In the genomic region with DNA sequence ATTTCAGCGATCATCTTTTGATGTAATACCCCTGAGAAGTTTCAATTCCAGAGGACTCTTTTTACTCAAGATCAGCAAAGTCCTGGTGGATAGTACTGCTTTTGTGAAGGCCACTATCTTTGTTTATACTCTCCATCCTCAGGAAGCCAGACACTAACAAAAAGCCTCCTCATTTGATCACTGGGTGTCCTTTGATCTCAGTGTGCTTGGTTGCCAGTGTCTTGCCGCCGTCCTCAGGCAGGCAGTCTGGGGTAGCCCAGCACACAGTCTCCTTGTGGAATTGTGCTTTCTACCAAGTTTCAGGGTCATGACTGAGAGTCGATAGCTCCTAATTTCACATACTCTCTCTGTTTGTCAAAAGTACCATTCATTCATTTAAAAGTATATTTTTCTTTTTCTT, we compare ENCODE assay signal across 18 cellular contexts.
DNase-seq lines count a peak whose midpoint lies in the region; ATAC-seq and TF ChIP-seq lines count a peak whose summit lies in the region.
"Had no signal": no experiment of that assay in that cellular context is flagged by ENCODE, and none has a peak within 500 bp of the region (broad histone marks: within the 10 kb centered on the region; RNA-seq: fewer than 3 reads in every experiment).

No MANE protein-coding gene starts in this region.

- H3K9ac ChIP-seq in DND-41 (ENCODE audit: low read depth, low read length) (peak overlapping the region; percentile 51), neuronal stem cell (ENCODE audit: low read depth, low read length, poor library complexity) (no peak overlapping the region)
- H3K9ac ChIP-seq: BLaER1 treated with 17β-estradiol and CSF1 and Interleukin-3, amounts not matched to agents 10 nM and 100 nM had no signal

- H2BK5ac ChIP-seq in neuronal stem cell (ENCODE audit: low read length): no peak overlapping the region

- no peaks in the 10 kb centered on the region for H4K20me1 ChIP-seq in DND-41 (ENCODE audit: insufficient read depth, low read length)
- H4K20me1 ChIP-seq: BLaER1 treated with 17β-estradiol and CSF1 and Interleukin-3, amounts not matched to agents 10 nM and 100 nM had no signal

- no peak overlapping the region for H3K4ac ChIP-seq in neuronal stem cell (ENCODE audit: low read length)

- peak overlapping the region; percentile 61 for H3K4me2 ChIP-seq in DND-41 (ENCODE audit: insufficient read depth, low read length)
- H3K4me2 ChIP-seq in neuronal stem cell (ENCODE audit: insufficient read depth, low read length, poor library complexity, severe bottlenecking): no peak overlapping the region
- H3K4me2 ChIP-seq: BLaER1 treated with 17β-estradiol and CSF1 and Interleukin-3, amounts not matched to agents 10 nM and 100 nM had no signal

- WGBS in neuronal stem cell (ENCODE audit: extremely low coverage in 2 of 2, insufficient read length in 2 of 2, insufficient replicate concordance in 1 of 2), 2 donors: no CpG with 5 or more reads among the region's 4 CpGs

- no peaks in the 10 kb centered on the region for H3K79me2 ChIP-seq in DND-41 (ENCODE audit: insufficient read depth, low read length)

- H3K27me3 ChIP-seq in DND-41 (ENCODE audit: insufficient read depth, low read length, poor library complexity) (no peaks in the 10 kb centered on the region), neuronal stem cell (ENCODE audit: control insufficient read depth in 3 of 3, insufficient read depth in 3 of 3, low read depth in 1 of 3, low read length in 3 of 3) (no peaks in the 10 kb centered on the region)
- H3K27me3 ChIP-seq: BLaER1 treated with 17β-estradiol and CSF1 and Interleukin-3, amounts not matched to agents 10 nM and 100 nM; MG63 had no signal

- DNase-seq in DND-41: peak; percentile 35
- DNase-seq in SK-MEL-5 (ENCODE audit: low read depth, low spot score): peak; percentile 32
- peak; percentile 3 for DNase-seq in left kidney (ENCODE audit: low read depth, low spot score)
- no peak for DNase-seq in neuronal stem cell (ENCODE audit: low spot score)
- DNase-seq in KBM-7: no peak
- no peak for DNase-seq in effector CD8-positive, alpha-beta T cell (lab: John Stamatoyannopoulos, UW)
- DNase-seq in H4 (ENCODE audit: low spot score): no peak
- DNase-seq in posterior vena cava (ENCODE audit: low spot score): no peak
- DNase-seq: CD8-positive, alpha-beta memory T cell; GF-D8; GOT3; HFFc6; Karpas-422; MG63; NCI-H526 treated with DMSO at 0.1 percent for 48 hours; RPMI8226; SIG-M5 had no signal

- peak; percentile 35; the same call in 2 of the 3 replicates for ATAC-seq in DND-41 (ENCODE audit: insufficient read depth, low read depth)

- H2BK12ac ChIP-seq in neuronal stem cell (ENCODE audit: low read length): no peak overlapping the region

- no peak overlapping the region for H2BK15ac ChIP-seq in neuronal stem cell (ENCODE audit: low read length)

- peak overlapping the region; percentile 92 for H3K27ac ChIP-seq in DND-41 (ENCODE audit: low read length)
- H3K27ac ChIP-seq in neuronal stem cell (replicated peaks; ENCODE audit: low read length): no peak overlapping the region
- H3K27ac ChIP-seq: BLaER1 treated with 17β-estradiol and CSF1 and Interleukin-3, amounts not matched to agents 10 nM and 100 nM had no signal

- no peaks in the 10 kb centered on the region for H3K79me1 ChIP-seq in neuronal stem cell (ENCODE audit: low read depth, low read length)

- no peak overlapping the region for H4K8ac ChIP-seq in neuronal stem cell (ENCODE audit: low read depth, low read length)

- H2AFZ ChIP-seq in DND-41 (ENCODE audit: low read depth, low read length) (peak overlapping the region; percentile 79), neuronal stem cell (ENCODE audit: low read length) (peak overlapping the region; percentile 77)

- no peak overlapping the region for H3K18ac ChIP-seq in neuronal stem cell (ENCODE audit: low read length)

- no peak overlapping the region for H3K14ac ChIP-seq in neuronal stem cell (ENCODE audit: low read length)

- H3K9me3 ChIP-seq in DND-41 (ENCODE audit: insufficient read depth, low read length, severe bottlenecking): no peaks in the 10 kb centered on the region
- H3K9me3 ChIP-seq in neuronal stem cell (replicated peaks in 1 of 2; ENCODE audit: control insufficient read depth in 2 of 2, insufficient read depth in 1 of 2, low read depth in 1 of 2, low read length in 2 of 2): no peaks in the 10 kb centered on the region
- H3K9me3 ChIP-seq: BLaER1 treated with 17β-estradiol and CSF1 and Interleukin-3, amounts not matched to agents 10 nM and 100 nM; MG63 had no signal

- in situ Hi-C loops in SK-MEL-5 (cut with HindIII; ENCODE audit: low pct_unique_long_range_greater_than_20kb, low sequenced_read_pairs) (no loop called here), KBM-7 (cut with MboI; ENCODE audit: low pct_unique_long_range_greater_than_20kb, low sequenced_read_pairs) (no loop called here)

- intact Hi-C loops in posterior vena cava (cut with DNase I): no loop called here

- no peak overlapping the region for H4K91ac ChIP-seq in neuronal stem cell (ENCODE audit: low read depth, low read length, poor library complexity)

- TF ChIP-seq CTCF in DND-41 (IDR thresholded peaks at IDR 0.05; ENCODE audit: borderline replicate concordance, extremely low read depth, low read length, poor library complexity, severe bottlenecking): no peak

- H2AK5ac ChIP-seq in neuronal stem cell (ENCODE audit: low read depth, low read length): no peak overlapping the region

- H3K4me3 ChIP-seq in DND-41 (ENCODE audit: low read depth in 1 of 2, low read length in 2 of 2): no peak overlapping the region
- H3K4me3 ChIP-seq in neuronal stem cell (ENCODE audit: low read length in 2 of 2): no peak overlapping the region
- H3K4me3 ChIP-seq: BLaER1 treated with 17β-estradiol and CSF1 and Interleukin-3, amounts not matched to agents 10 nM and 100 nM; MG63 had no signal

- H3K36me3 ChIP-seq in DND-41 (ENCODE audit: insufficient read depth, low read length): no peaks in the 10 kb centered on the region
- no peaks in the 10 kb centered on the region for H3K36me3 ChIP-seq in neuronal stem cell (replicated peaks in 1 of 2; ENCODE audit: control insufficient read depth in 2 of 2, insufficient read depth in 2 of 2, low read length in 2 of 2)
- H3K36me3 ChIP-seq: BLaER1 treated with 17β-estradiol and CSF1 and Interleukin-3, amounts not matched to agents 10 nM and 100 nM; MG63 had no signal

- no peak overlapping the region for H2BK120ac ChIP-seq in neuronal stem cell (ENCODE audit: low read depth, low read length)

- H3K23ac ChIP-seq in neuronal stem cell (ENCODE audit: low read depth, low read length, poor library complexity): no peak overlapping the region

- H3K4me1 ChIP-seq in DND-41 (ENCODE audit: insufficient read depth, low read length): peaks cover 52% of the 10 kb centered on the region
- peaks cover 4 to 11% of the 10 kb centered on the region in 2 donors for H3K4me1 ChIP-seq in neuronal stem cell (ENCODE audit: control insufficient read depth in 2 of 2, insufficient read depth in 1 of 2, low read depth in 1 of 2, low read length in 2 of 2)
- H3K4me1 ChIP-seq: BLaER1 treated with 17β-estradiol and CSF1 and Interleukin-3, amounts not matched to agents 10 nM and 100 nM had no signal

Comparison
In these comparisons a context has a peak if more than half of its experiments do, and no peak if none do; other contexts are left out.
1. DNase-seq: peak in DND-41 (single experiment), SK-MEL-5 (single experiment) and left kidney (single experiment); none in neuronal stem cell (single experiment), KBM-7 (single experiment), effector CD8-positive, alpha-beta T cell (single experiment), H4 (single experiment) and posterior vena cava (single experiment).